ENCODE assay signal across 8 cellular contexts in the genomic region with DNA sequence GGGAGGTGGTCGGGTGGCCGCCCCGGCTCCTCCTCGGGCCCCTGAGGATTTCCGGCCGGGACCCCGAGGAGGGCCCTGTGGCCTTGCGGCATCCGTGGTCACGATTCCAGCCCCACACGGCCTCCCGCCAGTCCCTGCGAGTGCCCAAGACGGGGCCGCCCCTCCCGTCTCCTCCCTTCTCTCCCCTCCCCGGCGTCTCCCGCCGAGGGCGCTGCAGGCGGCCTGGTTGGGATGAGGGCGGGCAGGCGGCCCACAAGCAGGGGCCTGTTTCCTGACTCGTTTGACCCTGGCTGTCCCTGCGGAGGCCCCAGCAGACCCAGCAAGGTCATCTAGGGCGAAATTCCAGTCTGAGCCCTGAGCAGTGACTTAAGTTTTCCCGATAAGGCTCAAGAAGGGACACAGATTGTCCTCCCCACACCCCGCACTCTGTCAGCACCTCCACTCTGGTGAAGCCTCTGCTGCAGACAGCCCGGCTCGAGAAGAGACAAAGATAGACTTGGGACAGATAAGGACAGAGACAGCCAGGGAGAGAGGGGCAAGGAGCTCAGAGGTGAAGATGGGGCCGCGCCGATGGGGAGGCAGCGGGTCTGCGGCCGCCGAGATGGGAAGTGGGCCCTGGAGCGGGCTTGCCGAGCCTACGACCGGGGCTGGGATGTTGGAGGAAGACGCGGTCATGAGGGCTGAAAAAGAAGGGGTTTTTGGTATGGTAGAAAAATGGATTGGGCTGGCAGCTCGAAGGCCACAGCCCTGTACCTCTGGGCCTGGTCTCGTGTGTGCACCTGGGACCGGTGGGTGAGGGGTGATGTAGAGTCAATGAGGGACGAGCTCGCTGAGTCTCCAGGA.
A peak's percentile ranks its signal among the peaks of the same experiment; 100 is the strongest.
DNase-seq lines count a peak whose midpoint lies in the region; ATAC-seq and TF ChIP-seq lines count a peak whose summit lies in the region.

No MANE protein-coding gene starts in this region.

- no CpG with 5 or more reads among the region's 49 CpGs for WGBS in H9 (ENCODE audit: extremely low coverage, insufficient read length, low lambda C conversion rate)

- H3K18ac ChIP-seq in H9 (ENCODE audit: insufficient read length, low read depth, low read length) = peak overlapping the region; percentile 30

- no peak overlapping the region for H4K8ac ChIP-seq in H9 (replicated peaks; ENCODE audit: insufficient read length, low read depth, low read length)

- H3K27me3 ChIP-seq in H9 (ENCODE audit: insufficient read depth, low read length) = no peaks in the 10 kb centered on the region

- peak overlapping the region; percentile 57 to 65 for H3K4me3 Mint-ChIP-seq in H9
- peak overlapping the region; percentile 87 for H3K4me3 Mint-ChIP-seq in activated B cell treated with CpG ODN at 0.5 μM for 24 hours

- CTCF ChIA-PET in activated B cell treated with CpG ODN at 0.5 μM for 24 hours (lab: Charles Lee) = interaction anchor here (0.7 to 4.7 kb wide), 22 partner anchors 9 to 607 kb away, joined by 3 to 76 read pairs (median 7); partner anchors contain the start of gene ADM

- no peak overlapping the region for H2BK20ac ChIP-seq in H9 (ENCODE audit: low read depth, low read length, poor library complexity, severe bottlenecking)

- no peaks in the 10 kb centered on the region for H3K79me2 ChIP-seq in H9 (ENCODE audit: insufficient read depth, low read length)

- H3K23ac ChIP-seq in H9 (ENCODE audit: insufficient read length, low read depth, low read length) = no peak overlapping the region

- H3K36me3 Mint-ChIP-seq in H9 (ENCODE audit: insufficient read depth in 1 of 3, low read depth in 3 of 3) = no peaks in the 10 kb centered on the region
- peaks cover 8% of the 10 kb centered on the region for H3K36me3 Mint-ChIP-seq in activated B cell treated with CpG ODN at 0.5 μM for 24 hours (ENCODE audit: low read depth)

- DNase-seq in GM04503 (ENCODE audit: low read depth) (peak; percentile 62), H9 (peak; percentile 64), NAMALWA (ENCODE audit: low spot score) (peak; percentile 55), activated B cell treated with CpG ODN at 0.5 μM for 24 hours (peak; percentile 65), cerebellar cortex (ENCODE audit: low spot score) (peak; percentile 67), kidney glomerular epithelial cell (lab: John Stamatoyannopoulos, UW) (peak; percentile 69), inferior parietal cortex (ENCODE audit: extremely low spot score) (no peak)
- peak; percentile 40 to 56 for DNase-seq in stimulated activated CD4-positive, alpha-beta T cell treated with anti-CD3 and anti-CD28 coated beads, Interleukin-1b, Interleukin-23, amount 100 ng/mL, for 4 hours (ENCODE audit: low read depth in 2 of 2)

- no peaks in the 10 kb centered on the region for H3K79me1 ChIP-seq in H9 (ENCODE audit: insufficient read depth, low read depth, low read length, poor library complexity, severe bottlenecking)

- no peak overlapping the region for H2AK5ac ChIP-seq in H9 (ENCODE audit: insufficient read length, low read length)

- no peak overlapping the region for H3T11ph ChIP-seq in H9 (ENCODE audit: low read length)

- intact Hi-C loops in activated B cell treated with CpG ODN at 0.5 μM for 24 hours (cut with micrococcal nuclease) = loop anchor here (1.0 to 10.0 kb wide), 14 partner anchors 104 to 1074 kb away; partner anchors contain the start of genes AKIP1, AMPD3, RNF141 and RPL27A

- peaks cover 9% of the 10 kb centered on the region for H3K23me2 ChIP-seq in H9 (ENCODE audit: insufficient read length, low read depth, low read length, poor library complexity, severe bottlenecking)

- ATAC-seq in activated B cell treated with CpG ODN at 0.5 μM for 24 hours (ENCODE audit: low read depth) = no peak

- H3K27ac Mint-ChIP-seq in H9 = no peak overlapping the region
- peak overlapping the region; percentile 98 for H3K27ac Mint-ChIP-seq in activated B cell treated with CpG ODN at 0.5 μM for 24 hours

- no peak overlapping the region for H4K5ac ChIP-seq in H9 (ENCODE audit: insufficient read length, low read depth, low read length)

- no peak overlapping the region for H2BK15ac ChIP-seq in H9 (ENCODE audit: low read depth, low read length)

- no peak overlapping the region for H2BK120ac ChIP-seq in H9 (ENCODE audit: low read depth, low read length, poor library complexity, severe bottlenecking)

- peak overlapping the region; percentile 70 for H3K4me2 ChIP-seq in H9 (ENCODE audit: insufficient read depth, insufficient read length, low read length)

- H3K9ac ChIP-seq in H9 (ENCODE audit: extremely low read depth, insufficient read length, low read length) = no peak overlapping the region

- POLR2A ChIA-PET in activated B cell treated with CpG ODN at 0.5 μM for 24 hours (lab: Charles Lee) = interaction anchor here (0.5 to 3.8 kb wide), 35 partner anchors 10 to 1049 kb away, joined by 3 to 37 read pairs (median 4); partner anchors contain the start of genes ADM, EIF4G2, WEE1 and ZNF143

- no peaks in the 10 kb centered on the region for H4K20me1 ChIP-seq in H9 (ENCODE audit: control insufficient read depth, insufficient read depth, insufficient read length)

- no peak overlapping the region for H3K4ac ChIP-seq in H9 (ENCODE audit: low read depth, low read length)

- no peak overlapping the region for H4K91ac ChIP-seq in H9 (ENCODE audit: insufficient read length, low read depth, low read length)

- no peak overlapping the region for H2AFZ ChIP-seq in H9 (ENCODE audit: low read length)

- H3K4me1 Mint-ChIP-seq in H9 = peaks cover 27 to 29% of the 10 kb centered on the region in 2 experiments
- H3K4me1 Mint-ChIP-seq in activated B cell treated with CpG ODN at 0.5 μM for 24 hours = peaks cover 78% of the 10 kb centered on the region

- no peak overlapping the region for H2BK5ac ChIP-seq in H9 (ENCODE audit: insufficient read length, low read length)

- H2BK12ac ChIP-seq in H9 (ENCODE audit: insufficient read length, low read depth, low read length) = no peak overlapping the region

- H3K9me3 Mint-ChIP-seq in H9 (no peaks in the 10 kb centered on the region; a peak in 1 of 5 replicates), activated B cell treated with CpG ODN at 0.5 μM for 24 hours (no peaks in the 10 kb centered on the region)

- no peaks in the 10 kb centered on the region for H3K27me3 Mint-ChIP-seq in H9 (ENCODE audit: low read depth)
- no peaks in the 10 kb centered on the region for H3K27me3 Mint-ChIP-seq in activated B cell treated with CpG ODN at 0.5 μM for 24 hours

- 0 out of 2 replicates have a peak, but pooled peaks cover 3% of the 10 kb centered on the region for H3K4me1 ChIP-seq in H9 (ENCODE audit: insufficient read depth, low read length)

- H3K14ac ChIP-seq in H9 (ENCODE audit: insufficient read depth, low read length) = peak overlapping the region; percentile 85

- H3K9me3 ChIP-seq in H9 (ENCODE audit: control insufficient read depth, low read depth, low read length) = no peaks in the 10 kb centered on the region

- no peak overlapping the region for H3K56ac ChIP-seq in H9 (ENCODE audit: insufficient read length, low read depth, low read length)

- H3K27ac ChIP-seq in H9 (ENCODE audit: insufficient read length, low read depth, low read length) = no peak overlapping the region

- TF ChIP-seq CTCF in H9 (conservative IDR thresholded peaks at IDR 0.05) (no peak), activated B cell treated with CpG ODN at 0.5 μM for 24 hours (IDR thresholded peaks at IDR 0.05) (no peak)
